Comparison of ENCODE assay signal across 1 cellular context in the genomic region with DNA sequence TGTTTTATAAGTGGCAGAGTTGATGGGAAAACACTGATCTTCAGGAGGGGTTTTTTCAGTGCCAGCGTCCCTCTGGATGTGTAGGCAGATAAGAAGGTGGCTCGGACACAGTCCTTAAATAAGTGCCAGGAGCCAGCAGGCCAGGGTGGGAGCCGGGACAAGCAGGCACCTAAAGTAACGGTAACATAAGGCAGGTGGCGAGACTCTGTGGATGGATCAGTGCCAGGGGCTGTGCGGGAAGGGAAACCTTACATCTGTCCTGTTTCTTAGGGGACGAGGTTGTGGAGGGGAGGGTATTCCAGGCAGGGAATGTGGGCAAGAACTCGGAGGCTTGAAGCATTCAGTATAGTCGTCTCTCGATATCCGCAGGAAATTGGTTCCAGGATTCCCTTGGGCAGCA.
TF ChIP-seq lines count a peak whose summit lies in the region.

No MANE protein-coding gene starts in this region.

TF ChIP-seq in H1, 55 proteins besides CTCF, POLR2A, EP300 and RAD21:
- TF ChIP-seq TAF7 (optimal IDR thresholded peaks at IDR 0.05; ENCODE audit: borderline replicate concordance, low read depth, low read length) (no peak), SRF (IDR thresholded peaks at IDR 0.05; ENCODE audit: low read depth, low read length) (no peak), GTF2F1 (IDR thresholded peaks at IDR 0.05; ENCODE audit: borderline replicate concordance, low read depth, low read length) (no peak), POLR2AphosphoS5 (IDR thresholded peaks at IDR 0.05; ENCODE audit: low read depth, low read length) (no peak), TCF12 (IDR thresholded peaks at IDR 0.05; ENCODE audit: low read depth, low read length) (no peak), RBBP5 (IDR thresholded peaks at IDR 0.05; ENCODE audit: borderline replicate concordance, low read depth, low read length) (no peak), BRCA1 (IDR thresholded peaks at IDR 0.05; ENCODE audit: low read depth, low read length) (no peak), EGR1 (IDR thresholded peaks at IDR 0.05; ENCODE audit: borderline replicate concordance, low read depth, low read length) (no peak), CBX5 (IDR thresholded peaks at IDR 0.05; ENCODE audit: low read depth, low read length) (no peak), POU5F1 (IDR thresholded peaks at IDR 0.05; ENCODE audit: low read depth, low read length) (no peak), KDM1A (IDR thresholded peaks at IDR 0.05; ENCODE audit: borderline replicate concordance, low read length) (no peak)
- TF ChIP-seq, protein P1, sequence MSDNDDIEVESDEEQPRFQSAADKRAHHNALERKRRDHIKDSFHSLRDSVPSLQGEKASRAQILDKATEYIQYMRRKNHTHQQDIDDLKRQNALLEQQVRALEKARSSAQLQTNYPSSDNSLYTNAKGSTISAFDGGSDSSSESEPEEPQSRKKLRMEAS (IDR thresholded peaks at IDR 0.05) = no peak
